ENCODE assay signal across 25 cellular contexts in genomic region chrX:2774776-2775175, GRCh38. TPM values are rescaled to one million over a fixed set of nuclear protein-coding genes. Genes with fewer than 3 reads are reported as not detected.
DNase-seq lines count a peak whose midpoint lies in the region; ATAC-seq, FAIRE-seq and TF ChIP-seq lines count a peak whose summit lies in the region.
"Had no signal": no experiment of that assay in that cellular context is flagged by ENCODE, and none has a peak within 500 bp of the region (broad histone marks: within the 10 kb centered on the region; RNA-seq: fewer than 3 reads in every experiment).

No MANE protein-coding gene starts in this region.

- no peaks in the 10 kb centered on the region; the same call in 1 of the 2 replicates for H3K23me2 ChIP-seq in H1 (ENCODE audit: low read depth, low read length)

- POLR2A ChIA-PET in HepG2 (lab: Yijun Ruan, JAX), result no interaction called here
- POLR2A ChIA-PET in H1 (lab: Charles Lee; ENCODE audit: partially characterized antibody), result no interaction called here

- ATAC-seq in HepG2 (no peak), right lobe of liver (no peak), upper lobe of right lung (no peak)
- ATAC-seq: HCT116 had no signal

- H3K4me3 Mint-ChIP-seq in progenitor cell of endocrine pancreas (ENCODE audit: low read depth), result no peak overlapping the region
- H3K4me3 Mint-ChIP-seq: CD14-positive monocyte; CD4-positive, alpha-beta T cell; CD8-positive, alpha-beta memory T cell; HFFc6 had no signal

- peak overlapping the region; percentile 67 for H3K27ac Mint-ChIP-seq in progenitor cell of endocrine pancreas
- H3K27ac Mint-ChIP-seq: CD4-positive, alpha-beta T cell; CD8-positive, alpha-beta memory T cell; HFFc6 had no signal

- no peak overlapping the region for H3K14ac ChIP-seq in H1 (ENCODE audit: insufficient read length)

- no peak overlapping the region for H2BK120ac ChIP-seq in H1 (replicated peaks; ENCODE audit: low read depth, low read length)

- peaks cover 13% of the 10 kb centered on the region for H3K9me3 Mint-ChIP-seq in progenitor cell of endocrine pancreas (ENCODE audit: low read depth)

- FAIRE-seq in HepG2 (lab: Jason Lieb, UNC) (no peak), H1 (lab: Jason Lieb, UNC) (no peak)
- FAIRE-seq: A204.1, GM12891, GM19239 had no signal

- intact Hi-C loops in HepG2 (cut with micrococcal nuclease; ENCODE audit: unreplicated experiment) (no loop called here), right lobe of liver (cut with DNase I) (no loop called here), upper lobe of right lung (cut with DNase I) (no loop called here)

- H3K9ac ChIP-seq in HepG2 (ENCODE audit: insufficient read depth, low read depth, low read length) (no peak overlapping the region), H1 (replicated peaks in 1 of 4; ENCODE audit: extremely low read depth in 1 of 4, low read depth in 3 of 4, low read length in 3 of 4) (no peak overlapping the region)
- H3K9ac ChIP-seq: BLaER1 treated with 17β-estradiol and CSF1 and Interleukin-3, amounts not matched to agents 10 nM and 100 nM; GM23248 had no signal

- BruUV-seq in HepG2 (replicated peaks; lab: Mats Ljungman, UMichigan), result no TSS peak

- no peak overlapping the region for H3K4me2 ChIP-seq in HepG2 (ENCODE audit: low read depth, low read length)
- H3K4me2 ChIP-seq in H1 (ENCODE audit: insufficient read depth in 1 of 2, low read depth in 2 of 2, low read length in 2 of 2), result no peak overlapping the region
- H3K4me2 ChIP-seq: BLaER1 treated with 17β-estradiol and CSF1 and Interleukin-3, amounts not matched to agents 10 nM and 100 nM had no signal

- no peak overlapping the region for H3K4me3 ChIP-seq in HepG2 (replicated peaks in 1 of 3; ENCODE audit: insufficient read depth in 1 of 3, low read depth in 2 of 3, low read length in 3 of 3)
- no peak overlapping the region for H3K4me3 ChIP-seq in right lobe of liver
- no peak overlapping the region for H3K4me3 ChIP-seq in H1 (ENCODE audit: extremely low read depth in 1 of 4, insufficient read depth in 2 of 4, low read depth in 3 of 4, low read length in 4 of 4)
- no peak overlapping the region for H3K4me3 ChIP-seq in upper lobe of right lung
- H3K4me3 ChIP-seq: BLaER1 treated with 17β-estradiol and CSF1 and Interleukin-3, amounts not matched to agents 10 nM and 100 nM; GM23248 had no signal

- H3K4ac ChIP-seq in H1 (replicated peaks; ENCODE audit: insufficient read length, low read depth, low read length), result no peak overlapping the region

- WGBS in HepG2 (ENCODE audit: low lambda C conversion rate), result 60% methylated on average over 3 of the region's 3 CpGs
- 83% methylated on average over 3 of the region's 3 CpGs for WGBS in right lobe of liver (ENCODE audit: insufficient coverage, low coverage, low lambda C conversion rate, missing lambda C conversion rate)
- 97% methylated on average over 3 of the region's 3 CpGs; no CpG with 5 or more reads in 1 of the 2 experiments for WGBS in H1 (ENCODE audit: extremely low coverage in 1 of 2, insufficient coverage in 1 of 2, insufficient read length in 1 of 2, insufficient replicate concordance in 2 of 2, low coverage in 1 of 2, low lambda C conversion rate in 2 of 2, missing lambda C conversion rate in 1 of 2), 2 experiments

- no peak for TF ChIP-seq RAD21 in HepG2 (CRISPR knock-in tag; IDR thresholded peaks at IDR 0.05)
- TF ChIP-seq RAD21 in H1 (IDR thresholded peaks at IDR 0.05 in 1 of 2, conservative IDR thresholded peaks at IDR 0.05 in 1 of 2; ENCODE audit: low read depth in 2 of 2, low read length in 2 of 2), result no peak

- no peak overlapping the region for H3K23ac ChIP-seq in H1 (ENCODE audit: insufficient read length)

- TF ChIP-seq CTCF in HepG2 (CRISPR knock-in tag; IDR thresholded peaks at IDR 0.05) (no peak), right lobe of liver (IDR thresholded peaks at IDR 0.05) (no peak), H1 (IDR thresholded peaks at IDR 0.05; ENCODE audit: control extremely low read depth in 1 of 3, insufficient read depth in 1 of 3, low read depth in 1 of 3, low read length in 3 of 3) (no peak), progenitor cell of endocrine pancreas (IDR thresholded peaks at IDR 0.05; ENCODE audit: unreplicated experiment) (no peak), upper lobe of right lung (IDR thresholded peaks at IDR 0.05) (no peak)

- no peak overlapping the region for H3K56ac ChIP-seq in H1 (replicated peaks; ENCODE audit: insufficient read length, low read depth, low read length)

- H3K4me1 ChIP-seq in HepG2 (ENCODE audit: insufficient read depth, low read length) (no peaks in the 10 kb centered on the region), right lobe of liver (no peaks in the 10 kb centered on the region), H1 (replicated peaks in 1 of 4; ENCODE audit: control insufficient read depth in 3 of 4, insufficient read depth in 4 of 4, low read length in 3 of 4) (peaks cover 0 to 2% (median 0%) of the 10 kb centered on the region in 4 experiments; a peak in 3 of 7 replicates), upper lobe of right lung (no peaks in the 10 kb centered on the region)
- H3K4me1 ChIP-seq: BE2C; BLaER1 treated with 17β-estradiol and CSF1 and Interleukin-3, amounts not matched to agents 10 nM and 100 nM had no signal

- H3K27me3 Mint-ChIP-seq in progenitor cell of endocrine pancreas, result no peaks in the 10 kb centered on the region

- no peak overlapping the region for H2BK12ac ChIP-seq in H1 (ENCODE audit: low read depth, low read length)

- no peak for TF ChIP-seq EP300 in HepG2 (IDR thresholded peaks at IDR 0.05; ENCODE audit: low read depth in 2 of 2, low read length in 2 of 2)
- no peak for TF ChIP-seq EP300 in HepG2 (CRISPR knock-in tag; IDR thresholded peaks at IDR 0.05; ENCODE audit: borderline replicate concordance)
- no peak for TF ChIP-seq EP300 in H1 (IDR thresholded peaks at IDR 0.05; ENCODE audit: borderline replicate concordance in 1 of 2, low read depth in 2 of 2, low read length in 2 of 2)

- peaks cover 0 to 4% of the 10 kb centered on the region in 2 experiments; a peak in 1 of 5 replicates for H3K27me3 ChIP-seq in HepG2 (ENCODE audit: control insufficient read depth in 1 of 2, insufficient read depth in 2 of 2, low read length in 2 of 2)
- H3K27me3 ChIP-seq in right lobe of liver, result no peaks in the 10 kb centered on the region
- no peaks in the 10 kb centered on the region; a peak in 2 of 7 replicates for H3K27me3 ChIP-seq in H1 (replicated peaks in 1 of 4; ENCODE audit: control insufficient read depth in 3 of 4, extremely low read depth in 1 of 4, insufficient read depth in 3 of 4, low read length in 3 of 4)
- H3K27me3 ChIP-seq in upper lobe of right lung, result no peaks in the 10 kb centered on the region
- H3K27me3 ChIP-seq: BE2C; BLaER1 treated with 17β-estradiol and CSF1 and Interleukin-3, amounts not matched to agents 10 nM and 100 nM had no signal

- H3K27ac ChIP-seq in HepG2 (ENCODE audit: extremely low read length, insufficient read depth, low read length) (no peak overlapping the region), right lobe of liver (no peak overlapping the region), H1 (ENCODE audit: low read depth, low read length) (no peak overlapping the region), upper lobe of right lung (no peak overlapping the region)
- H3K27ac ChIP-seq: 22Rv1; BLaER1 treated with 17β-estradiol and CSF1 and Interleukin-3, amounts not matched to agents 10 nM and 100 nM; GM23248 had no signal

- 0 out of 2 replicates have a peak overlapping the region, but pooled peaks have one; percentile 60 for H2AK5ac ChIP-seq in H1 (ENCODE audit: low read depth, low read length)

- in situ Hi-C loops in HepG2 (cut with HindIII; ENCODE audit: extremely low pct_ligation_motif_present, low pct_unique_long_range_greater_than_20kb), result no loop called here

- no peak overlapping the region for H2BK20ac ChIP-seq in H1 (ENCODE audit: low read length)

- no peak overlapping the region for H4K91ac ChIP-seq in H1 (replicated peaks; ENCODE audit: insufficient read length, low read length)

- DNase-seq in HepG2 (ENCODE audit: low spot score), result no peak
- no peak for DNase-seq in right lobe of liver
- DNase-seq in H1 (ENCODE audit: low read depth in 1 of 2, low spot score in 2 of 2), result no peak
- DNase-seq in progenitor cell of endocrine pancreas (ENCODE audit: low spot score, unreplicated experiment), result no peak
- DNase-seq in upper lobe of right lung, result no peak
- DNase-seq in putamen (ENCODE audit: low spot score), result no peak
- DNase-seq: ACHN; AML-193; BE2C; CD4-positive, alpha-beta T cell; CD8-positive, alpha-beta memory T cell; DMS53; DMS79 treated with DMSO at 0.1 percent for 48 hours; GF-D8; GM23248; H9; HFFc6 had no signal

- TF ChIP-seq POLR2A in HepG2 (IDR thresholded peaks at IDR 0.05; ENCODE audit: insufficient read depth in 1 of 2, low read depth in 2 of 2, low read length in 2 of 2), result no peak
- no peak for TF ChIP-seq POLR2A in right lobe of liver (IDR thresholded peaks at IDR 0.05)
- TF ChIP-seq POLR2A in H1 (IDR thresholded peaks at IDR 0.05; ENCODE audit: control extremely low read depth in 1 of 2, low read depth in 2 of 2, low read length in 2 of 2), result no peak

- no peak overlapping the region for H2BK5ac ChIP-seq in H1 (ENCODE audit: low read depth, low read length)

- H2BK15ac ChIP-seq in H1 (ENCODE audit: low read length), result no peak overlapping the region

- H4K8ac ChIP-seq in H1 (ENCODE audit: extremely low read depth, insufficient read depth, low read length), result no peak overlapping the region

- CTCF ChIA-PET in HepG2 (lab: Yijun Ruan, JAX; ENCODE audit: low intra/inter-chr PET ratio, low total read pairs) (no interaction called here), H1 (lab: Charles Lee; ENCODE audit: partially characterized antibody) (no interaction called here)

- no peak overlapping the region for H4K5ac ChIP-seq in H1 (ENCODE audit: insufficient read length, low read depth, low read length)

- no peak overlapping the region for H2AFZ ChIP-seq in HepG2 (ENCODE audit: low read length)
- no peak overlapping the region for H2AFZ ChIP-seq in H1 (ENCODE audit: low read length)
- H2AFZ ChIP-seq: GM23248 had no signal

- H3K79me2 ChIP-seq in HepG2 (ENCODE audit: insufficient read depth, low read length), result no peaks in the 10 kb centered on the region
- H3K79me2 ChIP-seq in H1 (ENCODE audit: control insufficient read depth in 1 of 2, insufficient read depth in 2 of 2, low read length in 2 of 2), result no peaks in the 10 kb centered on the region

- H3K9me3 ChIP-seq in HepG2 (ENCODE audit: low read length) (no peaks in the 10 kb centered on the region), right lobe of liver (no peaks in the 10 kb centered on the region), H1 (ENCODE audit: insufficient read depth in 2 of 2, low read depth in 1 of 2, low read length in 1 of 2) (peaks cover 0 to 7% of the 10 kb centered on the region in 2 experiments; a peak in 2 of 4 replicates), upper lobe of right lung (no peaks in the 10 kb centered on the region)
- H3K9me3 ChIP-seq: BE2C had no signal

- no peak overlapping the region for H3K18ac ChIP-seq in H1 (ENCODE audit: extremely low read depth, low read length)

- H3K79me1 ChIP-seq in H1 (ENCODE audit: low read depth, low read length), result no peaks in the 10 kb centered on the region; the same call in 1 of the 2 replicates

- H3K36me3 Mint-ChIP-seq in progenitor cell of endocrine pancreas (ENCODE audit: insufficient read depth), result peaks cover 8% of the 10 kb centered on the region
- H3K36me3 Mint-ChIP-seq: CD14-positive monocyte had no signal

- peaks cover 17% of the 10 kb centered on the region for H3K4me1 Mint-ChIP-seq in progenitor cell of endocrine pancreas (ENCODE audit: low read depth)
- H3K4me1 Mint-ChIP-seq: CD14-positive monocyte; CD8-positive, alpha-beta memory T cell had no signal

- H3K36me3 ChIP-seq in HepG2 (replicated peaks in 1 of 2; ENCODE audit: control insufficient read depth in 1 of 2, insufficient read depth in 2 of 2, low read length in 2 of 2) (no peaks in the 10 kb centered on the region), right lobe of liver (no peaks in the 10 kb centered on the region), H1 (ENCODE audit: control insufficient read depth in 2 of 4, insufficient read depth in 4 of 4, low read length in 3 of 4) (no peaks in the 10 kb centered on the region), upper lobe of right lung (no peaks in the 10 kb centered on the region)
- H3K36me3 ChIP-seq: BE2C; BLaER1 treated with 17β-estradiol and CSF1 and Interleukin-3, amounts not matched to agents 10 nM and 100 nM had no signal

- H4K20me1 ChIP-seq in HepG2 (ENCODE audit: insufficient read depth, low read length) (no peaks in the 10 kb centered on the region), H1 (replicated peaks in 1 of 2; ENCODE audit: control insufficient read depth in 1 of 2, insufficient read depth in 2 of 2, low read length in 2 of 2) (no peaks in the 10 kb centered on the region)
- H4K20me1 ChIP-seq: BLaER1 treated with 17β-estradiol and CSF1 and Interleukin-3, amounts not matched to agents 10 nM and 100 nM had no signal

RNA-seq across cellular contexts. Expression of gene XG, which starts 22.9 kb away (rescaled TPM):
- total RNA-seq in HepG2 (2016; rRNA removed; fragmentation: Illumina TruSeq; extraction: Trizol) (not detected in 2 replicates), right lobe of liver (under 1 TPM in 1 of 6 experiments, not detected in 5; 0.31 TPM), progenitor cell of endocrine pancreas (1.2 and 2.4 TPM in 2 replicates), upper lobe of right lung (0.64 TPM)
- total RNA-seq in HepG2 (2016; cell fraction: cytosol; rRNA removed; fragmentation: Illumina TruSeq; extraction: Trizol; ENCODE audit: low read depth), result not detected in 2 replicates
- total RNA-seq in HepG2 (2016; cell fraction: insoluble cytoplasmic fraction; rRNA removed; fragmentation: Illumina TruSeq; extraction: Trizol), result not detected in 2 replicates
- not detected in 2 replicates for total RNA-seq in HepG2 (2016; cell fraction: membrane; rRNA removed; fragmentation: Illumina TruSeq; extraction: Trizol)
- not detected in 2 replicates for total RNA-seq in HepG2 (2016; cell fraction: nucleus; rRNA removed; fragmentation: Illumina TruSeq; extraction: Trizol)
- polyA plus RNA-seq in HepG2 (2011; rRNA removed) (not detected in 2 replicates), H1 (2011; rRNA removed) (0.19 and 0.33 TPM in 2 replicates)
- not detected in 2 replicates for polyA plus RNA-seq in HepG2 (2011; cell fraction: cytosol; rRNA removed)
- polyA plus RNA-seq in HepG2 (2011; cell fraction: nucleus; rRNA removed), result not detected in 2 replicates
- polyA plus RNA-seq in HepG2 (2012), result 0.07 TPM in 1 of 2 replicates, not detected in the other
- polyA plus RNA-seq in HepG2 (2016; cell fraction: cytosol; fragmentation: Illumina TruSeq; extraction: Trizol; ENCODE audit: low read depth), result not detected in 2 replicates
- not detected in 2 replicates for polyA plus RNA-seq in HepG2 (2016; cell fraction: insoluble cytoplasmic fraction; fragmentation: Illumina TruSeq; extraction: Trizol; ENCODE audit: low read depth)
- polyA plus RNA-seq in HepG2 (2016; cell fraction: membrane; fragmentation: Illumina TruSeq; extraction: Trizol; ENCODE audit: low read depth), result not detected in 2 replicates
- polyA plus RNA-seq in HepG2 (2016; cell fraction: nucleus; fragmentation: Illumina TruSeq; extraction: Trizol; ENCODE audit: insufficient read depth, low read depth), result not detected in 2 replicates
- not detected in 2 replicates for polyA minus RNA-seq in HepG2 (2011; rRNA and poly(A)+ RNA removed; ENCODE audit: low replicate concordance)
- not detected in 2 replicates for polyA minus RNA-seq in HepG2 (2011; cell fraction: cytosol; rRNA and poly(A)+ RNA removed)
- polyA minus RNA-seq in HepG2 (2011; cell fraction: nucleus; rRNA and poly(A)+ RNA removed), result not detected in 2 replicates
- 0.31 and 0.78 TPM in 2 replicates for total RNA-seq in H1 (2021; fragmentation: NEBNext Ultra II Directional; extraction: Animal tissue kit (Norgen Biotek cat#: 25700))
- 0.57 TPM for polyA plus RNA-seq in H1 (2011; cell fraction: cytosol; rRNA removed)
- polyA plus RNA-seq in H1 (2011; cell fraction: nucleus; rRNA removed), result 0.23 TPM
- polyA plus RNA-seq in H1 (2012, experiment 1 of 2), result 0.22 to 0.42 TPM (median 0.31 TPM) in 4 replicates
- not detected for polyA plus RNA-seq in H1 (2012, experiment 2 of 2)
- polyA plus RNA-seq in H1 (2013, experiment 1 of 2), result 0.71 TPM
- polyA plus RNA-seq in H1 (2013, experiment 2 of 2), result 0.35 TPM
- polyA minus RNA-seq in H1 (2011; rRNA and poly(A)+ RNA removed), result 0.34 and 0.54 TPM in 2 replicates
- polyA minus RNA-seq in H1 (2011; cell fraction: cytosol; rRNA and poly(A)+ RNA removed), result not detected
- polyA minus RNA-seq in H1 (2011; cell fraction: nucleus; rRNA and poly(A)+ RNA removed), result 0.40 TPM
- total RNA-seq: CD4-positive, alpha-beta T cell; CD8-positive, alpha-beta memory T cell; Daoy had no signal
- polyA plus RNA-seq: CD14-positive monocyte; CD8-positive, alpha-beta memory T cell had no signal

RNA-seq across cellular contexts. Expression of gene GYG2, which starts 54.0 kb away (rescaled TPM):
- total RNA-seq in HepG2 (2016; rRNA removed; fragmentation: Illumina TruSeq; extraction: Trizol) (24.3 and 31.7 TPM in 2 replicates), right lobe of liver (10 to 100 TPM; 17.6 to 27.7 (median 21.3) TPM), progenitor cell of endocrine pancreas (107 and 117 TPM in 2 replicates), upper lobe of right lung (1.4 TPM)
- total RNA-seq in HepG2 (2016; cell fraction: cytosol; rRNA removed; fragmentation: Illumina TruSeq; extraction: Trizol; ENCODE audit: low read depth), result 6.7 and 8.4 TPM in 2 replicates
- 22.5 and 30.3 TPM in 2 replicates for total RNA-seq in HepG2 (2016; cell fraction: insoluble cytoplasmic fraction; rRNA removed; fragmentation: Illumina TruSeq; extraction: Trizol)
- 22.4 and 23.0 TPM in 2 replicates for total RNA-seq in HepG2 (2016; cell fraction: membrane; rRNA removed; fragmentation: Illumina TruSeq; extraction: Trizol)
- total RNA-seq in HepG2 (2016; cell fraction: nucleus; rRNA removed; fragmentation: Illumina TruSeq; extraction: Trizol), result 16.0 and 17.3 TPM in 2 replicates
- polyA plus RNA-seq in HepG2 (2011; rRNA removed) (19.8 and 20.0 TPM in 2 replicates), H1 (2011; rRNA removed) (52.8 and 63.7 TPM in 2 replicates)
- 16.9 and 19.2 TPM in 2 replicates for polyA plus RNA-seq in HepG2 (2011; cell fraction: cytosol; rRNA removed)
- 14.1 and 16.8 TPM in 2 replicates for polyA plus RNA-seq in HepG2 (2011; cell fraction: nucleus; rRNA removed)
- 11.2 and 14.3 TPM in 2 replicates for polyA plus RNA-seq in HepG2 (2012)
- polyA plus RNA-seq in HepG2 (2016; cell fraction: cytosol; fragmentation: Illumina TruSeq; extraction: Trizol; ENCODE audit: low read depth), result 6.2 and 7.5 TPM in 2 replicates
- 37.0 and 37.2 TPM in 2 replicates for polyA plus RNA-seq in HepG2 (2016; cell fraction: insoluble cytoplasmic fraction; fragmentation: Illumina TruSeq; extraction: Trizol; ENCODE audit: low read depth)
- 16.2 and 16.5 TPM in 2 replicates for polyA plus RNA-seq in HepG2 (2016; cell fraction: membrane; fragmentation: Illumina TruSeq; extraction: Trizol; ENCODE audit: low read depth)
- 34.6 and 35.1 TPM in 2 replicates for polyA plus RNA-seq in HepG2 (2016; cell fraction: nucleus; fragmentation: Illumina TruSeq; extraction: Trizol; ENCODE audit: insufficient read depth, low read depth)
- 64.2 TPM in 1 of 2 replicates, not detected in the other for polyA minus RNA-seq in HepG2 (2011; rRNA and poly(A)+ RNA removed; ENCODE audit: low replicate concordance)
- polyA minus RNA-seq in HepG2 (2011; cell fraction: cytosol; rRNA and poly(A)+ RNA removed), result 19.9 and 20.0 TPM in 2 replicates
- 8.0 and 12.1 TPM in 2 replicates for polyA minus RNA-seq in HepG2 (2011; cell fraction: nucleus; rRNA and poly(A)+ RNA removed)
- total RNA-seq in H1 (2021; fragmentation: NEBNext Ultra II Directional; extraction: Animal tissue kit (Norgen Biotek cat#: 25700)), result 65.3 and 65.4 TPM in 2 replicates
- polyA plus RNA-seq in H1 (2011; cell fraction: cytosol; rRNA removed), result 60.6 TPM
- 54.9 TPM for polyA plus RNA-seq in H1 (2011; cell fraction: nucleus; rRNA removed)
- 49.3 to 58.7 TPM (median 56.4 TPM) in 4 replicates for polyA plus RNA-seq in H1 (2012, experiment 1 of 2)
- 26.6 TPM for polyA plus RNA-seq in H1 (2012, experiment 2 of 2)
- 29.1 TPM for polyA plus RNA-seq in H1 (2013, experiment 1 of 2)
- 29.7 TPM for polyA plus RNA-seq in H1 (2013, experiment 2 of 2)
- 78.1 and 104 TPM in 2 replicates for polyA minus RNA-seq in H1 (2011; rRNA and poly(A)+ RNA removed)
- polyA minus RNA-seq in H1 (2011; cell fraction: cytosol; rRNA and poly(A)+ RNA removed), result 55.3 TPM
- polyA minus RNA-seq in H1 (2011; cell fraction: nucleus; rRNA and poly(A)+ RNA removed), result 40.5 TPM
- total RNA-seq: CD4-positive, alpha-beta T cell; CD8-positive, alpha-beta memory T cell; Daoy had no signal
- polyA plus RNA-seq: CD14-positive monocyte; CD8-positive, alpha-beta memory T cell had no signal
